Comparison of ENCODE assay signal across 13 cellular contexts in the genomic region with DNA sequence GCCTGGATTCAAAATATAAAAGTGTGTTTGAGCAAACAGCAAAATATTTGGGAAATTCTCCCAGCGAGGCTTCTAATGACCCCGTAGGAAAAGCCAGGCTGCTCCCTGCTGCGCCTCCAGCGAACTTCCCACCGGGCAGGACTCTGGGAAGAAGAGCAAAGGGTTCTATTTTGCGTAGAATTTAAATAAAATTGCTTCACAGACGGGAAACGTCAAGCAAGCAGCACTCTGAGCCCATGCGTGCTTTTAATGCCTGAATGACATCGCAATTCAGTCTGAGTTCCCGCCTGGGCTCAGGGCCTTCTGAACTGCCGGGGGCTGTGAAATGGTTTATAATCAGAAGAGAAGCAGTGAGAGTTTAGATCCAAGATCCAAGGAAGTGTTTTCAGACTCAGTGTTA.
DNase-seq lines count a peak whose midpoint lies in the region; ATAC-seq, FAIRE-seq and TF ChIP-seq lines count a peak whose summit lies in the region.
"Had no signal": no experiment of that assay in that cellular context is flagged by ENCODE, and none has a peak within 500 bp of the region (broad histone marks: within the 10 kb centered on the region; RNA-seq: fewer than 3 reads in every experiment).

No MANE protein-coding gene starts in this region.

- H3K27ac ChIP-seq in IMR-90 (ENCODE audit: insufficient read depth, low read length) (no peak overlapping the region), H1 (ENCODE audit: low read depth, low read length) (no peak overlapping the region)
- H3K27ac ChIP-seq: C4-2B had no signal

- TF ChIP-seq EP300 in H1 (IDR thresholded peaks at IDR 0.05; ENCODE audit: borderline replicate concordance in 1 of 2, low read depth in 2 of 2, low read length in 2 of 2): no peak

- no peak for DNase-seq in AG04449 (ENCODE audit: low read depth, low spot score)
- no peak for DNase-seq in IMR-90
- no peak for DNase-seq in H1 (ENCODE audit: low read depth in 1 of 2, low spot score in 2 of 2)
- peak; percentile 44 for DNase-seq in posterior vena cava (ENCODE audit: low spot score)
- no peak for DNase-seq in NCI-H510A treated with DMSO at 0.1 percent for 48 hours (lab: John Stamatoyannopoulos, UW)
- no peak for DNase-seq in erythroblast (lab: John Stamatoyannopoulos, UW)
- no peak for DNase-seq in GM19238 (ENCODE audit: insufficient read length, low spot score)
- DNase-seq: activated naive CD4-positive, alpha-beta T cell treated with anti-CD3 and anti-CD28 coated beads for 36 hours; effector CD8-positive, alpha-beta T cell had no signal

- no peak for FAIRE-seq in H1 (lab: Jason Lieb, UNC)
- FAIRE-seq: H54, TTC549 had no signal

- TF ChIP-seq RAD21 in IMR-90 (IDR thresholded peaks at IDR 0.05; ENCODE audit: low read length) (no peak), H1 (IDR thresholded peaks at IDR 0.05 in 1 of 2, conservative IDR thresholded peaks at IDR 0.05 in 1 of 2; ENCODE audit: low read depth in 2 of 2, low read length in 2 of 2) (no peak)

- POLR2A ChIA-PET in AG04449 (lab: Yijun Ruan, JAX): no interaction called here
- POLR2A ChIA-PET in IMR-90 (lab: Charles Lee; ENCODE audit: unreplicated experiment): no interaction called here
- POLR2A ChIA-PET in H1 (lab: Charles Lee; ENCODE audit: partially characterized antibody): no interaction called here

- H3K79me1 ChIP-seq in IMR-90 (ENCODE audit: low read depth in 1 of 2, low read length in 2 of 2) (no peaks in the 10 kb centered on the region), H1 (ENCODE audit: low read depth, low read length) (no peaks in the 10 kb centered on the region)

- intact Hi-C loops in IMR-90 (cut with micrococcal nuclease): no loop called here
- intact Hi-C loops in posterior vena cava (cut with DNase I): no loop called here

- H4K5ac ChIP-seq in IMR-90 (ENCODE audit: low read depth, low read length) (no peak overlapping the region), H1 (ENCODE audit: insufficient read length, low read depth, low read length) (no peak overlapping the region)

- H3K56ac ChIP-seq in IMR-90 (ENCODE audit: extremely low read depth, insufficient read depth, low read length) (no peak overlapping the region), H1 (replicated peaks; ENCODE audit: insufficient read length, low read depth, low read length) (no peak overlapping the region)

- CTCF ChIA-PET in AG04449 (lab: Yijun Ruan, JAX): no interaction called here
- CTCF ChIA-PET in IMR-90 (lab: Yijun Ruan, JAX): no interaction called here
- CTCF ChIA-PET in H1 (lab: Charles Lee; ENCODE audit: partially characterized antibody): interaction anchor here (0.5 kb wide), 1 partner anchor 257 kb away, joined by 3 read pairs; no protein-coding TSS in a partner anchor

- H3K9me3 ChIP-seq in IMR-90 (ENCODE audit: control insufficient read depth, insufficient read depth, low read length) (peaks cover 46% of the 10 kb centered on the region), H1 (ENCODE audit: insufficient read depth in 2 of 2, low read depth in 1 of 2, low read length in 1 of 2) (no peaks in the 10 kb centered on the region)

- no peak overlapping the region for H2AK9ac ChIP-seq in IMR-90 (replicated peaks; ENCODE audit: low read depth, low read length, poor library complexity)

- no peaks in the 10 kb centered on the region for H3K36me3 ChIP-seq in IMR-90 (ENCODE audit: control insufficient read depth, insufficient read depth, low read length)
- no peaks in the 10 kb centered on the region for H3K36me3 ChIP-seq in H1 (ENCODE audit: control insufficient read depth in 2 of 4, insufficient read depth in 4 of 4, low read length in 3 of 4)

- H3K4me2 ChIP-seq in IMR-90 (ENCODE audit: low read depth, low read length): no peak overlapping the region
- peak overlapping the region in 1 of 2 experiments; percentile 6; a peak in 1 of 4 replicates for H3K4me2 ChIP-seq in H1 (ENCODE audit: insufficient read depth in 1 of 2, low read depth in 2 of 2, low read length in 2 of 2)

- H3K9ac ChIP-seq in IMR-90 (ENCODE audit: low read depth, low read length) (no peak overlapping the region), H1 (replicated peaks in 1 of 4; ENCODE audit: extremely low read depth in 1 of 4, low read depth in 3 of 4, low read length in 3 of 4) (no peak overlapping the region)

- H3K18ac ChIP-seq in IMR-90 (ENCODE audit: low read depth, low read length) (no peak overlapping the region), H1 (ENCODE audit: extremely low read depth, low read length) (peak overlapping the region; percentile 48; the same call in 1 of the 2 replicates)

- H3K4ac ChIP-seq in IMR-90 (ENCODE audit: low read depth, low read length) (no peak overlapping the region), H1 (replicated peaks; ENCODE audit: insufficient read length, low read depth, low read length) (no peak overlapping the region)

- H2AFZ ChIP-seq in IMR-90 (replicated peaks; ENCODE audit: low read length, poor library complexity) (peak overlapping the region; percentile 11), H1 (ENCODE audit: low read length) (no peak overlapping the region)

- H2BK15ac ChIP-seq in IMR-90 (ENCODE audit: low read depth, low read length): no peak overlapping the region
- H2BK15ac ChIP-seq in H1 (ENCODE audit: low read length): no peak overlapping the region

- H4K91ac ChIP-seq in IMR-90 (ENCODE audit: insufficient read depth, low read depth, low read length) (no peak overlapping the region), H1 (replicated peaks; ENCODE audit: insufficient read length, low read length) (no peak overlapping the region)

- dilution Hi-C loops in IMR-90 (cut with HindIII; ENCODE audit: low sequenced_read_pairs, unreplicated experiment): no loop called here

- TF ChIP-seq POLR2A in IMR-90 (IDR thresholded peaks at IDR 0.05; ENCODE audit: low read depth, low read length) (no peak), H1 (IDR thresholded peaks at IDR 0.05; ENCODE audit: control extremely low read depth in 1 of 2, low read depth in 2 of 2, low read length in 2 of 2) (no peak), erythroblast (IDR thresholded peaks at IDR 0.05; ENCODE audit: low read length) (no peak)

- no peak overlapping the region for H2BK20ac ChIP-seq in IMR-90 (ENCODE audit: low read depth, low read length)
- H2BK20ac ChIP-seq in H1 (ENCODE audit: low read length): no peak overlapping the region

- H4K20me1 ChIP-seq in IMR-90 (ENCODE audit: insufficient read depth, low read length) (no peaks in the 10 kb centered on the region), H1 (replicated peaks in 1 of 2; ENCODE audit: control insufficient read depth in 1 of 2, insufficient read depth in 2 of 2, low read length in 2 of 2) (no peaks in the 10 kb centered on the region)

- H3K27me3 ChIP-seq in IMR-90 (ENCODE audit: control insufficient read depth, insufficient read depth, low read length) (no peaks in the 10 kb centered on the region), H1 (replicated peaks in 1 of 4; ENCODE audit: control insufficient read depth in 3 of 4, extremely low read depth in 1 of 4, insufficient read depth in 3 of 4, low read length in 3 of 4) (no peaks in the 10 kb centered on the region; a peak in 1 of 7 replicates)

- no peaks in the 10 kb centered on the region for H3K4me1 ChIP-seq in IMR-90 (ENCODE audit: control insufficient read depth, insufficient read depth, low read length)
- peaks cover 2 to 9% (median 6%) of the 10 kb centered on the region in 4 experiments for H3K4me1 ChIP-seq in H1 (replicated peaks in 1 of 4; ENCODE audit: control insufficient read depth in 3 of 4, insufficient read depth in 4 of 4, low read length in 3 of 4)

- no peak overlapping the region for H3K14ac ChIP-seq in IMR-90 (replicated peaks; ENCODE audit: low read depth, low read length)
- no peak overlapping the region for H3K14ac ChIP-seq in H1 (ENCODE audit: insufficient read length)

- no peak overlapping the region for H4K8ac ChIP-seq in IMR-90 (ENCODE audit: low read depth in 2 of 2, low read length in 2 of 2)
- H4K8ac ChIP-seq in H1 (ENCODE audit: extremely low read depth, insufficient read depth, low read length): no peak overlapping the region

- H2BK5ac ChIP-seq in IMR-90 (ENCODE audit: low read depth, low read length, poor library complexity, severe bottlenecking): no peak overlapping the region
- H2BK5ac ChIP-seq in H1 (ENCODE audit: low read depth, low read length): no peak overlapping the region

- H2BK12ac ChIP-seq in H1 (ENCODE audit: low read depth, low read length): peak overlapping the region; percentile 50; the same call in 1 of the 2 replicates

- H3K23me2 ChIP-seq in H1 (ENCODE audit: low read depth, low read length): no peaks in the 10 kb centered on the region

- no TSS peak for BruUV-seq in IMR-90 (replicated peaks; lab: Mats Ljungman, UMichigan)

- TF ChIP-seq CTCF in AG04449 (IDR thresholded peaks at IDR 0.05; ENCODE audit: insufficient read depth, low read length, missing control alignments) (no peak), IMR-90 (conservative IDR thresholded peaks at IDR 0.05; ENCODE audit: low read depth, low read length) (no peak), H1 (IDR thresholded peaks at IDR 0.05; ENCODE audit: control extremely low read depth in 1 of 3, insufficient read depth in 1 of 3, low read depth in 1 of 3, low read length in 3 of 3) (no peak)

- H2AK5ac ChIP-seq in IMR-90 (ENCODE audit: low read depth, low read length): no peak overlapping the region
- no peak overlapping the region for H2AK5ac ChIP-seq in H1 (ENCODE audit: low read depth, low read length)

- ATAC-seq in IMR-90 (ENCODE audit: low read depth): no peak
- no peak for ATAC-seq in GM18870 (IDR thresholded peaks at IDR 0.05; ENCODE audit: unreplicated experiment)

- no peaks in the 10 kb centered on the region for H3K9me1 ChIP-seq in IMR-90 (ENCODE audit: insufficient read depth, low read length)

- H3K79me2 ChIP-seq in H1 (ENCODE audit: control insufficient read depth in 1 of 2, insufficient read depth in 2 of 2, low read length in 2 of 2): no peaks in the 10 kb centered on the region

- H3K23ac ChIP-seq in IMR-90 (ENCODE audit: low read depth, low read length): no peak overlapping the region
- no peak overlapping the region for H3K23ac ChIP-seq in H1 (ENCODE audit: insufficient read length)

- no peak overlapping the region for H2BK120ac ChIP-seq in IMR-90 (ENCODE audit: low read depth, low read length)
- peak overlapping the region; percentile 2 for H2BK120ac ChIP-seq in H1 (replicated peaks; ENCODE audit: low read depth, low read length)

- in situ Hi-C loops in IMR-90 (cut with MboI; ENCODE audit: low sequenced_read_pairs): no loop called here

- WGBS in IMR-90 (ENCODE audit: extremely low coverage in 2 of 2, insufficient read length in 1 of 2), 2 experiments: 54% methylated on average over 6 of the region's 12 CpGs; no CpG with 5 or more reads in 1 of the 2 experiments
- 74% methylated on average over 12 of the region's 12 CpGs; no CpG with 5 or more reads in 1 of the 2 experiments for WGBS in H1 (ENCODE audit: extremely low coverage in 1 of 2, insufficient coverage in 1 of 2, insufficient read length in 1 of 2, insufficient replicate concordance in 2 of 2, low coverage in 1 of 2, low lambda C conversion rate in 2 of 2, missing lambda C conversion rate in 1 of 2), 2 experiments

- peak overlapping the region; percentile 62 for H3K4me3 ChIP-seq in AG04449 (ENCODE audit: low read depth, low read length)
- no peak overlapping the region for H3K4me3 ChIP-seq in IMR-90 (ENCODE audit: insufficient read depth, low read depth, low read length)
- H3K4me3 ChIP-seq in H1 (ENCODE audit: extremely low read depth in 1 of 4, insufficient read depth in 2 of 4, low read depth in 3 of 4, low read length in 4 of 4): no peak overlapping the region
